ENCODE assay signal across 20 cellular contexts in the genomic region with DNA sequence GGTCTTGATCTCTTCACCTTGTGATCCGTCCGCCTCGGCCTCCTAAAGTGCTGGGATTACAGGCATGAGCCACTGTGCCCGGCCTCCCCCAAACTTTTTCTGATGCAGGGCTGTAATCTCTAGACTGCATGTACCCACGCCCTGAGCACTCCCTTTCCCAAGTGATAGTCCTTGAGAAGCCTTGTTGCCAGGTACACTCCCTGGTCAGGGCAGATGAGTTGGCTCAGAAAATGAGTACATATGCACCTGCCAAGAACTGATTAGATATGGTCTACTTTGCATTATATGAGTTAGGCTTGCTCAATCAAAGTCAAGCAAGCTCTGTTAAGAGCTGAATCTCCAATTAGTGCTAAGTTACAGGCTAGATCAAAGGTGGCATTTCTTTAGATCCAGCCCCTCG. TPM values are rescaled to one million over a fixed set of nuclear protein-coding genes. Genes with fewer than 3 reads are reported as not detected.
DNase-seq lines count a peak whose midpoint lies in the region; ATAC-seq and TF ChIP-seq lines count a peak whose summit lies in the region.
"Had no signal": no experiment of that assay in that cellular context is flagged by ENCODE, and none has a peak within 500 bp of the region (broad histone marks: within the 10 kb centered on the region; RNA-seq: fewer than 3 reads in every experiment).

No MANE protein-coding gene starts in this region.

- H3K23ac ChIP-seq in H9 (ENCODE audit: insufficient read length, low read depth, low read length): no peak overlapping the region

- H2AFZ ChIP-seq in H9 (ENCODE audit: low read length): no peak overlapping the region
- H2AFZ ChIP-seq: GM23248 had no signal

- H3K27ac ChIP-seq in H9 (ENCODE audit: insufficient read length, low read depth, low read length) (no peak overlapping the region), stomach (peak overlapping the region; percentile 45 to 73 (median 56)), tibial nerve (no peak overlapping the region)
- H3K27ac ChIP-seq: GM23248, HL-60, KMS-11 had no signal

- no peak overlapping the region for H2BK5ac ChIP-seq in H9 (ENCODE audit: insufficient read length, low read length)

- intact Hi-C loops in stomach (cut with DNase I; ENCODE audit: low total_unique reads): no loop called here

- no peak overlapping the region for H4K8ac ChIP-seq in H9 (replicated peaks; ENCODE audit: insufficient read length, low read depth, low read length)

- H3K4me3 ChIP-seq in stomach (no peak overlapping the region), tibial nerve (no peak overlapping the region)
- H3K4me3 ChIP-seq: GM23248, MG63, Peyer's patch had no signal

- no peak overlapping the region for H2BK120ac ChIP-seq in H9 (ENCODE audit: low read depth, low read length, poor library complexity, severe bottlenecking)

- H3K36me3 ChIP-seq in stomach: no peaks in the 10 kb centered on the region
- no peaks in the 10 kb centered on the region for H3K36me3 ChIP-seq in tibial nerve
- H3K36me3 ChIP-seq: MG63, Peyer's patch had no signal

- H3K18ac ChIP-seq in H9 (ENCODE audit: insufficient read length, low read depth, low read length): no peak overlapping the region

- no peaks in the 10 kb centered on the region for H4K20me1 ChIP-seq in H9 (ENCODE audit: control insufficient read depth, insufficient read depth, insufficient read length)

- ATAC-seq in left lobe of liver: peak; percentile 51

- H3K4me1 Mint-ChIP-seq in H9: peaks cover 30 to 37% of the 10 kb centered on the region in 2 experiments

- WGBS in H9 (ENCODE audit: extremely low coverage, insufficient read length, low lambda C conversion rate): no CpG with 5 or more reads among the region's 6 CpGs
- WGBS in stomach, 5 donors: 38 to 75% (median 59%) methylated on average over 2 to 6 of the region's 6 CpGs
- WGBS in tibial nerve, 2 donors: 90 to 97% methylated on average over 6 of the region's 6 CpGs

- H4K5ac ChIP-seq in H9 (ENCODE audit: insufficient read length, low read depth, low read length): no peak overlapping the region

- no peak overlapping the region for H3K4me2 ChIP-seq in H9 (ENCODE audit: insufficient read depth, insufficient read length, low read length)
- H3K4me2 ChIP-seq: KMS-11 had no signal

- no peaks in the 10 kb centered on the region; the same call in 1 of the 2 replicates for H3K4me1 ChIP-seq in H9 (ENCODE audit: insufficient read depth, low read length)
- peaks cover 0 to 28% (median 4%) of the 10 kb centered on the region in 4 donors for H3K4me1 ChIP-seq in stomach
- peaks cover 0 to 5% (median 0%) of the 10 kb centered on the region in 4 donors for H3K4me1 ChIP-seq in tibial nerve

- TF ChIP-seq POLR2A in stomach (IDR thresholded peaks at IDR 0.05) (no peak), tibial nerve (IDR thresholded peaks at IDR 0.05) (no peak)

- no peak overlapping the region for H3K4me3 Mint-ChIP-seq in H9
- H3K4me3 Mint-ChIP-seq: CD4-positive, alpha-beta T cell had no signal

- no peak for DNase-seq in H9
- peak; percentile 16 for DNase-seq in amniotic epithelial cell (ENCODE audit: low read depth)
- no peak for DNase-seq in left lobe of liver (ENCODE audit: low spot score)
- peak; percentile 45 for DNase-seq in stomach
- DNase-seq in T1000 (lab: John Stamatoyannopoulos, UW): no peak
- DNase-seq in tibial nerve (ENCODE audit: low spot score in 2 of 2): no peak
- no peak for DNase-seq in stimulated activated CD4-positive, alpha-beta T cell treated with anti-CD3 and anti-CD28 coated beads, Interleukin-12 subunit alpha, Interleukin-12 subunit beta, amount 100 ng/mL, for 4 hours
- DNase-seq: ACHN; Calu3; CD4-positive, alpha-beta T cell; DMS79 treated with DMSO at 0.1 percent for 48 hours; GM23248; MG63; NCI-H1092 treated with DMSO at 0.1 percent for 48 hours; NCI-H1694; NCI-H748 treated with DMSO at 0.1 percent for 48 hours; SHP77 had no signal

- no peaks in the 10 kb centered on the region for H3K79me1 ChIP-seq in H9 (ENCODE audit: insufficient read depth, low read depth, low read length, poor library complexity, severe bottlenecking)

- H3K14ac ChIP-seq in H9 (ENCODE audit: insufficient read depth, low read length): no peak overlapping the region

- H3K27me3 Mint-ChIP-seq in H9 (ENCODE audit: low read depth): no peaks in the 10 kb centered on the region
- H3K27me3 Mint-ChIP-seq: CD4-positive, alpha-beta T cell had no signal

- no peak overlapping the region for H4K91ac ChIP-seq in H9 (ENCODE audit: insufficient read length, low read depth, low read length)

- no peaks in the 10 kb centered on the region for H3K9me3 Mint-ChIP-seq in H9
- H3K9me3 Mint-ChIP-seq: CD4-positive, alpha-beta T cell had no signal

- H3K27ac Mint-ChIP-seq in H9: peak overlapping the region in 2 of 3 experiments; percentile 27 to 76; a peak in 2 of 7 replicates
- H3K27ac Mint-ChIP-seq: CD4-positive, alpha-beta T cell had no signal

- H3K27me3 ChIP-seq in H9 (ENCODE audit: insufficient read depth, low read length): no peaks in the 10 kb centered on the region
- peaks cover 0 to 13% (median 0%) of the 10 kb centered on the region in 3 donors for H3K27me3 ChIP-seq in stomach
- no peaks in the 10 kb centered on the region for H3K27me3 ChIP-seq in tibial nerve
- H3K27me3 ChIP-seq: MG63, Peyer's patch had no signal

- H2AK5ac ChIP-seq in H9 (ENCODE audit: insufficient read length, low read length): no peak overlapping the region

- TF ChIP-seq CTCF in H9 (conservative IDR thresholded peaks at IDR 0.05): no peak
- no peak for TF ChIP-seq CTCF in stomach (IDR thresholded peaks at IDR 0.05)
- TF ChIP-seq CTCF in tibial nerve (IDR thresholded peaks at IDR 0.05): no peak

- no peak overlapping the region for H3K4ac ChIP-seq in H9 (ENCODE audit: low read depth, low read length)

- no peak overlapping the region for H2BK20ac ChIP-seq in H9 (ENCODE audit: low read depth, low read length, poor library complexity, severe bottlenecking)

- no peak for TF ChIP-seq EP300 in stomach (IDR thresholded peaks at IDR 0.05)
- TF ChIP-seq EP300 in tibial nerve (IDR thresholded peaks at IDR 0.05): no peak

- 0 out of 2 replicates have a peak, but pooled peaks cover 1% of the 10 kb centered on the region for H3K79me2 ChIP-seq in H9 (ENCODE audit: insufficient read depth, low read length)

- H3T11ph ChIP-seq in H9 (ENCODE audit: low read length): no peak overlapping the region

- no peak overlapping the region for H2BK12ac ChIP-seq in H9 (ENCODE audit: insufficient read length, low read depth, low read length)

- no peaks in the 10 kb centered on the region for H3K23me2 ChIP-seq in H9 (ENCODE audit: insufficient read length, low read depth, low read length, poor library complexity, severe bottlenecking)

- H2BK15ac ChIP-seq in H9 (ENCODE audit: low read depth, low read length): no peak overlapping the region

- no peak overlapping the region for H3K56ac ChIP-seq in H9 (ENCODE audit: insufficient read length, low read depth, low read length)

- H3K9me3 ChIP-seq in H9 (ENCODE audit: control insufficient read depth, low read depth, low read length) (no peaks in the 10 kb centered on the region), stomach (no peaks in the 10 kb centered on the region), tibial nerve (no peaks in the 10 kb centered on the region)
- H3K9me3 ChIP-seq: MG63, Peyer's patch had no signal

- H3K9ac ChIP-seq in H9 (ENCODE audit: extremely low read depth, insufficient read length, low read length): no peak overlapping the region
- H3K9ac ChIP-seq: GM23248, KMS-11 had no signal

- H3K36me3 Mint-ChIP-seq in H9 (ENCODE audit: insufficient read depth in 1 of 3, low read depth in 3 of 3): peaks cover 0 to 14% (median 2%) of the 10 kb centered on the region in 3 experiments; a peak in 5 of 7 replicates

RNA-seq across cellular contexts. Expression of gene APOO, which starts 20.3 kb away (rescaled TPM):
- total RNA-seq in H9 (2021): 86.9 and 95.3 TPM in 2 replicates
- total RNA-seq in left lobe of liver: 11.2 TPM
- total RNA-seq in stomach: 10 to 100 TPM in 3 of 5 donors, 1 to 10 TPM in 2; 2.0 to 22.3 (median 12.3) TPM
- polyA plus RNA-seq in stomach: 10 to 100 TPM; 16.4 to 29.4 (median 19.4) TPM
- 100 to 1,000 TPM in 1 of 4 donors, 10 to 100 TPM in 1, 1 to 10 TPM in 2; 3.9 to 115 (median 9.0) TPM for total RNA-seq in tibial nerve

RNA-seq across cellular contexts. Expression of gene CXorf58, which starts 20.4 kb away (rescaled TPM):
- not detected in 2 replicates for total RNA-seq in H9 (2021)
- not detected for total RNA-seq in left lobe of liver
- not detected for total RNA-seq in stomach
- polyA plus RNA-seq in stomach: under 1 TPM in 1 of 3 donors, not detected in 2; 0.05 TPM
- 1 to 10 TPM in 1 of 4 donors, under 1 TPM in 1, not detected in 2; 0.22 to 1.5 TPM for total RNA-seq in tibial nerve
- total RNA-seq: Calu3; CD4-positive, alpha-beta T cell; GM23248 had no signal
- polyA plus RNA-seq: GM23248 had no signal

Comparison
In these comparisons a context has a peak if more than half of its experiments do, and no peak if none do; other contexts are left out.
1. DNase-seq: peak in amniotic epithelial cell (single experiment) and stomach (single experiment); none in H9 (single experiment), left lobe of liver (single experiment), T1000 (single experiment), tibial nerve (0 of 2) and stimulated activated CD4-positive, alpha-beta T cell treated with anti-CD3 and anti-CD28 coated beads, Interleukin-12 subunit alpha, Interleukin-12 subunit beta, amount 100 ng/mL, for 4 hours (single experiment).
2. H3K27ac ChIP-seq: peak in stomach (5 of 5); none in H9 (single experiment) and tibial nerve (0 of 4).